20 cellular contexts compared by ENCODE assay signal in genomic region chr3:71525376-71525775, GRCh38. TPM values are rescaled to one million over a fixed set of nuclear protein-coding genes. Genes with fewer than 3 reads are reported as not detected.
DNase-seq lines count a peak whose midpoint lies in the region; ATAC-seq, FAIRE-seq and TF ChIP-seq lines count a peak whose summit lies in the region.
"Had no signal": no experiment of that assay in that cellular context is flagged by ENCODE, and none has a peak within 500 bp of the region (broad histone marks: within the 10 kb centered on the region; RNA-seq: fewer than 3 reads in every experiment).

No MANE protein-coding gene starts in this region.

- TF ChIP-seq CTCF in NB4 (IDR thresholded peaks at IDR 0.05; ENCODE audit: low read depth, low read length): no peak

- no peak for FAIRE-seq in urothelium cell line (lab: Jason Lieb, UNC)

- no peak overlapping the region for H2AFZ ChIP-seq in Karpas-422 (ENCODE audit: low read length)

- H3K36me3 Mint-ChIP-seq in naive thymus-derived CD8-positive, alpha-beta T cell: no peaks in the 10 kb centered on the region

- H3K4me2 ChIP-seq in Karpas-422 (ENCODE audit: low read depth, low read length, poor library complexity, severe bottlenecking): peak overlapping the region; percentile 40

- no peaks in the 10 kb centered on the region for H4K20me1 ChIP-seq in Karpas-422 (ENCODE audit: insufficient read depth, low read depth, low read length)

- peak overlapping the region; percentile 72 for H3K27ac ChIP-seq in Karpas-422 (ENCODE audit: low read length)
- H3K27ac ChIP-seq: C4-2B, RWPE1, SJCRH30 had no signal

- ATAC-seq in GM21737 (IDR thresholded peaks at IDR 0.05; ENCODE audit: unreplicated experiment): no peak
- no peak for ATAC-seq in naive thymus-derived CD8-positive, alpha-beta T cell

- H3K79me2 ChIP-seq in Karpas-422 (ENCODE audit: low read length): peaks cover 99% of the 10 kb centered on the region

- no peak overlapping the region for H3K27ac Mint-ChIP-seq in naive thymus-derived CD8-positive, alpha-beta T cell

- peaks cover 4 to 43% (median 14%) of the 10 kb centered on the region in 4 donors for H3K4me1 Mint-ChIP-seq in naive thymus-derived CD8-positive, alpha-beta T cell

- H3K9me2 ChIP-seq in Karpas-422 (replicated peaks; ENCODE audit: insufficient read depth, low read length): no peaks in the 10 kb centered on the region

- H3K4me3 ChIP-seq in Karpas-422 (ENCODE audit: low read length) (no peak overlapping the region), NB4 (ENCODE audit: low read depth, low read length) (no peak overlapping the region)
- H3K4me3 ChIP-seq: SJCRH30 had no signal

- H3K9me3 ChIP-seq in Karpas-422 (ENCODE audit: low read length): no peaks in the 10 kb centered on the region
- H3K9me3 ChIP-seq: SJCRH30 had no signal

- H3K27me3 ChIP-seq in Karpas-422 (ENCODE audit: low read length): no peaks in the 10 kb centered on the region
- H3K27me3 ChIP-seq: SJCRH30 had no signal

- no peak for TF ChIP-seq POLR2A in NB4 (IDR thresholded peaks at IDR 0.05; ENCODE audit: extremely low read depth, insufficient read length)

- POLR2A ChIA-PET in naive thymus-derived CD8-positive, alpha-beta T cell (lab: Charles Lee): no interaction called here

- no peak for DNase-seq in Karpas-422
- DNase-seq in NB4 (ENCODE audit: low read depth): peak; percentile 69
- DNase-seq in SKM-1 treated with dmso at 0.1 percent for 144 hours (lab: John Stamatoyannopoulos, UW; ENCODE audit: unreplicated experiment): peak; percentile 80
- DNase-seq in urothelium cell line (ENCODE audit: low spot score): no peak
- DNase-seq in NCI-H1417 treated with DMSO at 0.1 percent for 48 hours (lab: John Stamatoyannopoulos, UW): no peak
- DNase-seq in naive thymus-derived CD8-positive, alpha-beta T cell: no peak
- DNase-seq: ACHN, DND-41, H9, KG1, NCI-H187 treated with DMSO at 0.1 percent for 48 hours, NCI-H226, NCI-H524, NCI-H82, OCI-M1, SJCRH30, SW 1271 had no signal

- H3K36me3 ChIP-seq in Karpas-422 (ENCODE audit: insufficient read depth, low read length): 0 out of 2 replicates have a peak, but pooled peaks cover 11% of the 10 kb centered on the region
- H3K36me3 ChIP-seq: SJCRH30 had no signal

- no peak overlapping the region for H3K4me3 Mint-ChIP-seq in naive thymus-derived CD8-positive, alpha-beta T cell
- H3K4me3 Mint-ChIP-seq: H9 had no signal

- H3K27me3 Mint-ChIP-seq in naive thymus-derived CD8-positive, alpha-beta T cell: no peaks in the 10 kb centered on the region

- peaks cover 97% of the 10 kb centered on the region for H3K4me1 ChIP-seq in Karpas-422 (ENCODE audit: low read length)
- H3K4me1 ChIP-seq: SJCRH30 had no signal

- H3K9me3 Mint-ChIP-seq in naive thymus-derived CD8-positive, alpha-beta T cell: no peaks in the 10 kb centered on the region
- H3K9me3 Mint-ChIP-seq: H9 had no signal

- peak overlapping the region; percentile 14; the same call in 1 of the 2 replicates for H3K9ac ChIP-seq in Karpas-422 (ENCODE audit: low read length)

RNA-seq across cellular contexts. Expression of gene FOXP1, which starts 58.2 kb away (rescaled TPM):
- total RNA-seq in Karpas-422 (2014; rRNA removed; shearing (Covaris generic); ENCODE audit: low replicate concordance): 202 and 334 TPM in 2 replicates
- total RNA-seq in naive thymus-derived CD8-positive, alpha-beta T cell: 100 to 1,000 TPM; 420 to 443 TPM
- polyA plus RNA-seq in naive thymus-derived CD8-positive, alpha-beta T cell: 100 to 1,000 TPM; 280 to 382 (median 361) TPM

Comparison
In these comparisons a context has a peak if more than half of its experiments do, and no peak if none do; other contexts are left out.
1. DNase-seq: peak in NB4 (single experiment) and SKM-1 treated with dmso at 0.1 percent for 144 hours (single experiment); none in Karpas-422 (single experiment), urothelium cell line (single experiment), NCI-H1417 treated with DMSO at 0.1 percent for 48 hours (single experiment) and naive thymus-derived CD8-positive, alpha-beta T cell (0 of 10).